ENCODE assay signal across 9 cellular contexts in the genomic region with DNA sequence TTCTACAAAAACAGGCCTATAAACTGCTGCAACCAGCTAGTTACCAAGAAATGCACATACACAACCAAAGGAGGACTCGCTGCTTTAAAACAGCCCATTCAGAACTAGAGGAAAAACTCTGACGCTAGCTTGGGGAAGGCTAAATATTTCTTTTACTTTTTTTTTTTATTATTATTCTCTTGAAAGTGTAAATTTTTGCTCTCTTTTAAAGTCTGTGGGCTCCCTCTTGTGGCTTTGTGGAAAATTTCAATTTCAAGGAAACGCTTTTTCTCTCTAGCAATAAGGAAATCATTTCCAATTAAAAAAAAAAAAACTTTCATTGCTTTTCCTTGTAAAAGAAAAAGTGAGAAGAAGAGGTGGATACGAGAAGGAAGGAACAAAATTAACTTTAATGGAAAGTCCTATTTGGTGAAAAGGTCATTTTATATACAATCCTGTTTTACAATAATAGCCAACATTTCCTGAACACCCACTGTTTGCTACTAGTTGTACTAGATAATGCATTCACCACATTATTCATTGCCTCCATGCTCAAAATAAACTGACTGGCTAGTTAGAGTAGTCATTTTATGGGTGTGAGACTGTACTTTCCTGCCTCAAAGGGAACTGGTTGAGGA. TPM values are rescaled to one million over a fixed set of nuclear protein-coding genes. Genes with fewer than 3 reads are reported as not detected.
DNase-seq lines count a peak whose midpoint lies in the region; ATAC-seq and TF ChIP-seq lines count a peak whose summit lies in the region.
"Had no signal": no experiment of that assay in that cellular context is flagged by ENCODE, and none has a peak within 500 bp of the region (broad histone marks: within the 10 kb centered on the region; RNA-seq: fewer than 3 reads in every experiment).

No MANE protein-coding gene starts in this region.

- H3K27me3 ChIP-seq in left lung: no peaks in the 10 kb centered on the region

- in situ Hi-C loops in KBM-7 (cut with MboI; ENCODE audit: low pct_unique_long_range_greater_than_20kb, low sequenced_read_pairs) (no loop called here), astrocyte of the cerebellum (cut with HindIII; ENCODE audit: low sequenced_read_pairs) (no loop called here)

- no peak overlapping the region for H3K4me3 ChIP-seq in astrocyte of the cerebellum (ENCODE audit: low read depth, low read length)
- no peak overlapping the region for H3K4me3 ChIP-seq in left lung

- intact Hi-C loops in left lung (cut with DNase I): loop anchor here in 1 of 2 donors (10.0 kb wide), 1 partner anchor 254 kb away; no protein-coding TSS in a partner anchor

- DNase-seq in DMS53 (lab: John Stamatoyannopoulos, UW) (peak; percentile 54), KBM-7 (peak; percentile 35), astrocyte of the cerebellum (ENCODE audit: low read depth) (peak; percentile 38), left lung (no peak), NCI-H1436 treated with DMSO at 0.1 percent for 48 hours (lab: John Stamatoyannopoulos, UW) (no peak), NCI-H2227 (lab: John Stamatoyannopoulos, UW; ENCODE audit: unreplicated experiment) (no peak), OCI-M2 (lab: John Stamatoyannopoulos, UW; ENCODE audit: unreplicated experiment) (no peak)

- H3K4me1 ChIP-seq in left lung: no peaks in the 10 kb centered on the region

- ATAC-seq in left lung (peak; percentile 57), GM21381 (IDR thresholded peaks at IDR 0.05; ENCODE audit: unreplicated experiment) (no peak)

- H3K9me3 ChIP-seq in left lung: no peaks in the 10 kb centered on the region

- TF ChIP-seq CTCF in astrocyte of the cerebellum (IDR thresholded peaks at IDR 0.05; ENCODE audit: low read depth, low read length, missing control alignments): peak; percentile 54
- peak; percentile 36 to 57 for TF ChIP-seq CTCF in left lung (IDR thresholded peaks at IDR 0.05)

- H3K36me3 ChIP-seq in left lung: peaks cover 0 to 11% of the 10 kb centered on the region in 2 donors

- H3K27ac ChIP-seq in left lung: no peak overlapping the region

RNA-seq across cellular contexts. Expression of a gene that starts 51.2 kb away (rescaled TPM):
- not detected for total RNA-seq in left lung
- total RNA-seq: T-helper 1 cell treated with Interleukin-12 subunit alpha and Interleukin-12 subunit beta and Interleukin-4 antibody, amounts not matched to agents 30 ng/mL and 1 ng/mL, for 36 hours had no signal

Comparison
In these comparisons a context has a peak if more than half of its experiments do, and no peak if none do; other contexts are left out.
1. DNase-seq: peak in DMS53 (single experiment), KBM-7 (single experiment) and astrocyte of the cerebellum (single experiment); none in left lung (0 of 2), NCI-H1436 treated with DMSO at 0.1 percent for 48 hours (single experiment), NCI-H2227 (single experiment) and OCI-M2 (single experiment).